In genomic region chr19:18939163-18939562, GRCh38 we compare ENCODE assay signal across 11 cellular contexts. TPM values are rescaled to one million over a fixed set of nuclear protein-coding genes. Genes with fewer than 3 reads are reported as not detected.
A peak's percentile ranks its signal among the peaks of the same experiment; 100 is the strongest.
DNase-seq lines count a peak whose midpoint lies in the region; ATAC-seq and TF ChIP-seq lines count a peak whose summit lies in the region.
"Had no signal": no experiment of that assay in that cellular context is flagged by ENCODE, and none has a peak within 500 bp of the region (broad histone marks: within the 10 kb centered on the region; RNA-seq: fewer than 3 reads in every experiment).

No MANE protein-coding gene starts in this region.

- H2BK12ac ChIP-seq in mesenchymal stem cell (ENCODE audit: low read length in 2 of 2), result no peak overlapping the region

- H3K9me3 Mint-ChIP-seq in MCF 10A (ENCODE audit: unreplicated experiment) (no peaks in the 10 kb centered on the region), type B pancreatic cell (no peaks in the 10 kb centered on the region)
- no peaks in the 10 kb centered on the region for H3K9me3 Mint-ChIP-seq in activated naive CD4-positive, alpha-beta T cell treated with anti-CD3 and anti-CD28 coated beads for 36 hours

- H3K4me2 ChIP-seq in mesenchymal stem cell (ENCODE audit: low read length, poor library complexity, severe bottlenecking), result peak overlapping the region; percentile 89

- H3K27ac ChIP-seq in breast epithelium (no peak overlapping the region), mesenchymal stem cell (ENCODE audit: low read length, poor library complexity, severe bottlenecking) (no peak overlapping the region)

- H4K8ac ChIP-seq in mesenchymal stem cell (ENCODE audit: low read length), result peak overlapping the region; percentile 69

- intact Hi-C loops in MCF 10A (cut with micrococcal nuclease) (no loop called here), breast epithelium (cut with DNase I; ENCODE audit: low total_unique reads) (no loop called here)
- intact Hi-C loops in activated naive CD4-positive, alpha-beta T cell treated with anti-CD3 and anti-CD28 coated beads for 36 hours (cut with micrococcal nuclease), result no loop called here

- no peak for DNase-seq in MCF 10A (ENCODE audit: unreplicated experiment)
- DNase-seq in breast epithelium (ENCODE audit: low spot score in 2 of 2), result no peak
- DNase-seq in astrocyte of the spinal cord (ENCODE audit: low read depth, low spot score), result no peak
- DNase-seq in mesenchymal stem cell, result no peak
- no peak for DNase-seq in type B pancreatic cell (ENCODE audit: extremely low spot score, unreplicated experiment)
- DNase-seq in amniotic stem cell (lab: John Stamatoyannopoulos, UW), result no peak
- DNase-seq in activated naive CD4-positive, alpha-beta T cell treated with anti-CD3 and anti-CD28 coated beads for 36 hours, result no peak
- DNase-seq: activated CD8-positive, alpha-beta T cell treated with anti-CD3 and anti-CD28 coated beads, Interleukin-2, amount 10 ng/mL, durations not matched to agents 7 days and 5 days; esophagus squamous epithelium; NCI-H446 treated with DMSO at 0.1 percent for 48 hours had no signal

- 100% methylated on average over 1 of the region's 3 CpGs for WGBS in mesenchymal stem cell

- H3K18ac ChIP-seq in mesenchymal stem cell (ENCODE audit: low read depth in 1 of 2, low read length in 2 of 2), result no peak overlapping the region

- H2BK15ac ChIP-seq in mesenchymal stem cell (ENCODE audit: low read depth, poor library complexity, severe bottlenecking), result peak overlapping the region; percentile 69

- H4K91ac ChIP-seq in mesenchymal stem cell (ENCODE audit: low read length), result peak overlapping the region; percentile 83

- H3K4me3 ChIP-seq in breast epithelium (peak overlapping the region in 1 of 3 donors; percentile 97), astrocyte of the spinal cord (ENCODE audit: low read depth, low read length) (peak overlapping the region; percentile 90), mesenchymal stem cell (ENCODE audit: insufficient read depth in 1 of 2, low read depth in 1 of 2, low read length in 2 of 2) (peak overlapping the region in 1 of 2 experiments; percentile 89)

- H3K4me1 Mint-ChIP-seq in MCF 10A (ENCODE audit: insufficient read depth, unreplicated experiment), result peaks cover 17% of the 10 kb centered on the region
- H3K4me1 Mint-ChIP-seq in type B pancreatic cell (ENCODE audit: unreplicated experiment), result no peaks in the 10 kb centered on the region
- peaks cover 9% of the 10 kb centered on the region for H3K4me1 Mint-ChIP-seq in activated naive CD4-positive, alpha-beta T cell treated with anti-CD3 and anti-CD28 coated beads for 36 hours (ENCODE audit: low read depth)

- H3K79me1 ChIP-seq in mesenchymal stem cell (replicated peaks; ENCODE audit: low read length, poor library complexity, severe bottlenecking), result peaks cover 33% of the 10 kb centered on the region

- H3K14ac ChIP-seq in mesenchymal stem cell (ENCODE audit: low read length in 2 of 2), result no peak overlapping the region

- H3K23ac ChIP-seq in mesenchymal stem cell (ENCODE audit: low read length in 2 of 2), result no peak overlapping the region

- H3K4ac ChIP-seq in mesenchymal stem cell (ENCODE audit: low read depth in 1 of 2, low read length in 2 of 2), result no peak overlapping the region

- H3K9me3 ChIP-seq in breast epithelium (no peaks in the 10 kb centered on the region), mesenchymal stem cell (ENCODE audit: control insufficient read depth, low read length) (no peaks in the 10 kb centered on the region)
- H3K9me3 ChIP-seq: esophagus squamous epithelium had no signal

- H3K4me1 ChIP-seq in breast epithelium, result peaks cover 0 to 4% of the 10 kb centered on the region in 2 donors
- H3K4me1 ChIP-seq in mesenchymal stem cell (ENCODE audit: control insufficient read depth, insufficient read depth, low read depth, low read length), result peaks cover 20% of the 10 kb centered on the region

- peak overlapping the region; percentile 97 for H3K9ac ChIP-seq in mesenchymal stem cell (ENCODE audit: low read length)

- H3K4me3 Mint-ChIP-seq in MCF 10A (ENCODE audit: unreplicated experiment), result peak overlapping the region; percentile 94
- peak overlapping the region; percentile 89 for H3K4me3 Mint-ChIP-seq in type B pancreatic cell
- H3K4me3 Mint-ChIP-seq in activated naive CD4-positive, alpha-beta T cell treated with anti-CD3 and anti-CD28 coated beads for 36 hours, result no peak overlapping the region

- in situ Hi-C loops in astrocyte of the spinal cord (cut with HindIII; ENCODE audit: low sequenced_read_pairs), result no loop called here

- BruUV-seq in MCF 10A (replicated peaks; lab: Mats Ljungman, UMichigan), result no TSS peak

- H2BK5ac ChIP-seq in mesenchymal stem cell (ENCODE audit: low read depth, low read length, poor library complexity, severe bottlenecking), result no peak overlapping the region

- TF ChIP-seq POLR2A in breast epithelium (IDR thresholded peaks at IDR 0.05), result no peak

- H3K27me3 Mint-ChIP-seq in MCF 10A (ENCODE audit: insufficient read depth, unreplicated experiment), result no peaks in the 10 kb centered on the region
- no peaks in the 10 kb centered on the region for H3K27me3 Mint-ChIP-seq in type B pancreatic cell
- H3K27me3 Mint-ChIP-seq in activated naive CD4-positive, alpha-beta T cell treated with anti-CD3 and anti-CD28 coated beads for 36 hours (ENCODE audit: low read depth), result peaks cover 28% of the 10 kb centered on the region

- H2AK5ac ChIP-seq in mesenchymal stem cell (ENCODE audit: low read length, severe bottlenecking), result peak overlapping the region; percentile 97

- H2BK120ac ChIP-seq in mesenchymal stem cell (ENCODE audit: low read depth, low read length), result peak overlapping the region; percentile 19

- peaks cover 25% of the 10 kb centered on the region for H3K36me3 Mint-ChIP-seq in MCF 10A (ENCODE audit: insufficient read depth, unreplicated experiment)
- H3K36me3 Mint-ChIP-seq in type B pancreatic cell, result peaks cover 7% of the 10 kb centered on the region
- no peaks in the 10 kb centered on the region for H3K36me3 Mint-ChIP-seq in activated naive CD4-positive, alpha-beta T cell treated with anti-CD3 and anti-CD28 coated beads for 36 hours (ENCODE audit: low read depth)

- no peaks in the 10 kb centered on the region for H3K36me3 ChIP-seq in breast epithelium
- H3K36me3 ChIP-seq in mesenchymal stem cell (ENCODE audit: control insufficient read depth in 1 of 2, insufficient read depth in 2 of 2, low read depth in 1 of 2, low read length in 2 of 2), result peaks cover 34 to 38% of the 10 kb centered on the region in 2 experiments

- no peak for ATAC-seq in GM21619 (IDR thresholded peaks at IDR 0.05; ENCODE audit: unreplicated experiment)
- ATAC-seq: activated CD8-positive, alpha-beta T cell treated with anti-CD3 and anti-CD28 coated beads, Interleukin-2, amount 10 ng/mL, durations not matched to agents 7 days and 5 days had no signal

- POLR2A ChIA-PET in MCF 10A (lab: Yijun Ruan, JAX), result interaction anchor here (1.4 to 3.9 kb wide), 5 partner anchors 10 to 28 kb away, joined by 6 to 37 read pairs (median 7); partner anchors contain the start of genes COPE and DDX49

- H3K27ac Mint-ChIP-seq in MCF 10A (ENCODE audit: low read depth, unreplicated experiment), result no peak overlapping the region
- H3K27ac Mint-ChIP-seq in type B pancreatic cell, result no peak overlapping the region
- no peak overlapping the region for H3K27ac Mint-ChIP-seq in activated naive CD4-positive, alpha-beta T cell treated with anti-CD3 and anti-CD28 coated beads for 36 hours

- CTCF ChIA-PET in MCF 10A (lab: Yijun Ruan, JAX), result interaction anchor here (0.7 to 2.2 kb wide), 3 partner anchors 20 to 48 kb away, joined by 4 to 17 read pairs (median 6); partner anchors contain the start of genes COPE and DDX49
- CTCF ChIA-PET in activated naive CD4-positive, alpha-beta T cell treated with anti-CD3 and anti-CD28 coated beads for 36 hours (lab: Charles Lee), result no interaction called here

- H3K27me3 ChIP-seq in breast epithelium (no peaks in the 10 kb centered on the region), mesenchymal stem cell (ENCODE audit: control insufficient read depth in 1 of 2, insufficient read depth in 1 of 2, low read length in 2 of 2) (no peaks in the 10 kb centered on the region)

- no peak overlapping the region for H2AFZ ChIP-seq in mesenchymal stem cell (ENCODE audit: low read depth, low read length)

- TF ChIP-seq CTCF in MCF 10A (IDR thresholded peaks at IDR 0.05; ENCODE audit: unreplicated experiment) (no peak), breast epithelium (IDR thresholded peaks at IDR 0.05) (no peak), astrocyte of the spinal cord (IDR thresholded peaks at IDR 0.05; ENCODE audit: low read depth, low read length) (no peak), type B pancreatic cell (conservative IDR thresholded peaks at IDR 0.05) (no peak)

RNA-seq across cellular contexts. Expression of gene HOMER3, which starts 1.9 kb away (rescaled TPM):
- total RNA-seq in MCF 10A (2022) (57.9 and 58.9 TPM in 2 replicates), breast epithelium (10 to 100 TPM; 34.2 to 62.6 (median 56.6) TPM), type B pancreatic cell (ENCODE audit: low replicate concordance) (20.8 and 38.6 TPM in 2 replicates)
- 54.3 TPM for polyA plus RNA-seq in mesenchymal stem cell (2013, experiment 1 of 2)
- polyA plus RNA-seq in mesenchymal stem cell (2013, experiment 2 of 2), result 55.7 TPM
- not detected for total RNA-seq in activated naive CD4-positive, alpha-beta T cell treated with anti-CD3 and anti-CD28 coated beads for 36 hours
- total RNA-seq: activated CD8-positive, alpha-beta T cell treated with anti-CD3 and anti-CD28 coated beads, Interleukin-2, amount 10 ng/mL, durations not matched to agents 7 days and 5 days had no signal

RNA-seq across cellular contexts. Expression of gene DDX49, which starts 19.6 kb away (rescaled TPM):
- total RNA-seq in MCF 10A (2022) (87.7 and 98.8 TPM in 2 replicates), breast epithelium (10 to 100 TPM; 34.1 to 44.9 (median 40.2) TPM), type B pancreatic cell (ENCODE audit: low replicate concordance) (58.3 and 58.5 TPM in 2 replicates)
- polyA plus RNA-seq in mesenchymal stem cell (2013, experiment 1 of 2), result 19.4 TPM
- polyA plus RNA-seq in mesenchymal stem cell (2013, experiment 2 of 2), result 18.6 TPM
- 10 to 100 TPM; 48.3 to 50.1 TPM for total RNA-seq in activated naive CD4-positive, alpha-beta T cell treated with anti-CD3 and anti-CD28 coated beads for 36 hours

RNA-seq across cellular contexts. Expression of gene COPE, which starts 20.0 kb away (rescaled TPM):
- total RNA-seq in MCF 10A (2022), result 310 and 456 TPM in 2 replicates
- 100 to 1,000 TPM; 144 to 204 (median 190) TPM for total RNA-seq in breast epithelium
- 214 TPM for polyA plus RNA-seq in mesenchymal stem cell (2013, experiment 1 of 2)
- polyA plus RNA-seq in mesenchymal stem cell (2013, experiment 2 of 2), result 238 TPM
- 171 and 213 TPM in 2 replicates for total RNA-seq in type B pancreatic cell (ENCODE audit: low replicate concordance)
- total RNA-seq in activated naive CD4-positive, alpha-beta T cell treated with anti-CD3 and anti-CD28 coated beads for 36 hours, result 100 to 1,000 TPM; 199 to 200 TPM

RNA-seq across cellular contexts. Expression of gene CERS1, which starts 43.2 kb away (rescaled TPM):
- total RNA-seq in MCF 10A (2022) (not detected in 2 replicates), breast epithelium (under 1 TPM in 2 of 3 donors, not detected in 1; 0.29 to 0.66 TPM), type B pancreatic cell (ENCODE audit: low replicate concordance) (6.4 and 14.8 TPM in 2 replicates)
- polyA plus RNA-seq in mesenchymal stem cell (2013, experiment 1 of 2), result 1.5 TPM
- 1.6 TPM for polyA plus RNA-seq in mesenchymal stem cell (2013, experiment 2 of 2)
- total RNA-seq in activated naive CD4-positive, alpha-beta T cell treated with anti-CD3 and anti-CD28 coated beads for 36 hours, result not detected
- total RNA-seq: activated CD8-positive, alpha-beta T cell treated with anti-CD3 and anti-CD28 coated beads, Interleukin-2, amount 10 ng/mL, durations not matched to agents 7 days and 5 days had no signal

Comparison
In these comparisons a context has a peak if more than half of its experiments do, and no peak if none do; other contexts are left out.
1. RNA of gene HOMER3, which starts 1.9 kb away (total RNA-seq): 57.9 to 58.9 TPM in MCF 10A, 34.2 to 62.6 TPM in breast epithelium and 20.8 to 38.6 TPM in type B pancreatic cell; not detected in activated naive CD4-positive, alpha-beta T cell treated with anti-CD3 and anti-CD28 coated beads for 36 hours; every median in the first group is over 10 times any median in the second.